In the genomic region with DNA sequence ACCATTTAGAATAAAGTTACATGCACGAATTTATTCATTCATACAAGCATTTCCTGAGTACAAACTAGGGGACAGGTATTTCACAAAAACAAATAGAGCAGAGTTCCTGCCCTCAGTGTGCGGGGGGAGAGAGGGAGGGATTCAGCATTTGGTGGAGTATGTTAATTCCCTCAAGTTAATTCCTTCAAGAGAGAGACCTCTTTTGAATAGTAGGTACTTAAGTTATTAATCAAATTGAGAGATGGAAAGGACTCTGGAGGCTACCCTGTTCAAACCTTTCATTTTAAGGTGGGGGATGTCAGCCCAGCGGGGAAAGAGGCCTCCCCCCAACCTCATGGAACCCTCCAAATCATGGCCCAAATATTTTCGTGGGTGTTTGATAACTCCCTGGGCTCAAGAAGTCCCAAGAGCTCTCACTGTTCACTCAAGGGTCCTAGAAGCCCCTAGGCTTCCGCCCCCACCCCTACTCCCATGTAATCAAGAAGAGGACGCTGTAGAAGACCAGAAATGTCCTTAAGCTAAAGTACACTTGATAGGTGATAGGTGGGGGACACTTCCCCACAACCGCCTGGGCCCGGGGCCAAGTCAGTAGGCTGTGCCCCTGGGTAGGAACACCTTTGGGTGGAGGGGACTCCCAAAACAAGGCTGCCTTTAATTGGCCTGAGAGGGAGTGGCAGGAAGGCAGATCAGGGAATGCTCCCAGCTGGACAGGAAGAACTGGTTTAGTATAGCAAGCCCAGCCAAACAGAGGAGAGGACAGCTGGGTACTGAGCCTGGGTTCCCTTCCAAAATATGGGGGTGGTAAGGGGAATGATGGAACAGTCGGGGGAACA, we compare ENCODE assay signal across 9 cellular contexts. TPM values are rescaled to one million over a fixed set of nuclear protein-coding genes. Genes with fewer than 3 reads are reported as not detected.
DNase-seq lines count a peak whose midpoint lies in the region; ATAC-seq, FAIRE-seq and TF ChIP-seq lines count a peak whose summit lies in the region.
"Had no signal": no experiment of that assay in that cellular context is flagged by ENCODE, and none has a peak within 500 bp of the region (broad histone marks: within the 10 kb centered on the region; RNA-seq: fewer than 3 reads in every experiment).

No MANE protein-coding gene starts in this region.

- H3K4me1 ChIP-seq in mesodermal cell (ENCODE audit: control insufficient read depth, insufficient read depth, low read length, poor library complexity, severe bottlenecking) (peaks cover 59% of the 10 kb centered on the region), aorta (ENCODE audit: control insufficient read depth in 1 of 2, insufficient read depth in 2 of 2, low read length in 2 of 2) (no peaks in the 10 kb centered on the region), A673 (ENCODE audit: insufficient read depth, low read length, poor library complexity, severe bottlenecking) (peaks cover 47% of the 10 kb centered on the region)

- H3K9me3 ChIP-seq in mesodermal cell (ENCODE audit: control insufficient read depth, low read length) (no peaks in the 10 kb centered on the region), aorta (ENCODE audit: control insufficient read depth, low read length) (no peaks in the 10 kb centered on the region), A673 (ENCODE audit: low read depth, low read length, poor library complexity, severe bottlenecking) (no peaks in the 10 kb centered on the region)

- DNase-seq in natural killer cell treated with Interleukin-12 subunit alpha and Interleukin-12 subunit beta and Interleukin-15 and Interleukin-18, amount 100 ng/mL, for 72 hours (ENCODE audit: low spot score), result no peak
- DNase-seq in natural killer cell (no peak), bronchial epithelial cell (ENCODE audit: low read depth) (peak; percentile 74), aorta (no peak), superior temporal gyrus (ENCODE audit: extremely low spot score) (no peak), A673 (ENCODE audit: low spot score) (no peak), medulla oblongata (ENCODE audit: extremely low spot score) (no peak)

- no peaks in the 10 kb centered on the region for H3K9me3 Mint-ChIP-seq in natural killer cell treated with Interleukin-12 subunit alpha and Interleukin-12 subunit beta and Interleukin-15 and Interleukin-18, amount 100 ng/mL, for 72 hours
- H3K9me3 Mint-ChIP-seq in natural killer cell, result no peaks in the 10 kb centered on the region

- no peak for TF ChIP-seq CTCF in natural killer cell (IDR thresholded peaks at IDR 0.05)
- no peak for TF ChIP-seq CTCF in bronchial epithelial cell (IDR thresholded peaks at IDR 0.05; ENCODE audit: insufficient read depth, low read length, severe bottlenecking)
- TF ChIP-seq CTCF in A673 (conservative IDR thresholded peaks at IDR 0.05; ENCODE audit: low read depth, low read length), result no peak

- H3K27me3 Mint-ChIP-seq in natural killer cell treated with Interleukin-12 subunit alpha and Interleukin-12 subunit beta and Interleukin-15 and Interleukin-18, amount 100 ng/mL, for 72 hours, result no peaks in the 10 kb centered on the region
- no peaks in the 10 kb centered on the region for H3K27me3 Mint-ChIP-seq in natural killer cell (ENCODE audit: low read depth in 2 of 2)

- no peaks in the 10 kb centered on the region for H3K27me3 ChIP-seq in bronchial epithelial cell (ENCODE audit: control insufficient read depth, insufficient read depth, low read length)
- H3K27me3 ChIP-seq in aorta (ENCODE audit: control insufficient read depth in 1 of 2, insufficient read depth in 2 of 2, low read length in 1 of 2), result peaks cover 0 to 2% of the 10 kb centered on the region in 2 donors
- no peaks in the 10 kb centered on the region for H3K27me3 ChIP-seq in A673 (replicated peaks; ENCODE audit: insufficient read depth, low read depth, low read length, poor library complexity)

- peak overlapping the region; percentile 97 for H3K4me3 ChIP-seq in bronchial epithelial cell (ENCODE audit: low read depth, low read length)
- H3K4me3 ChIP-seq in mesodermal cell (ENCODE audit: extremely low read depth, insufficient read depth, low read length, poor library complexity, severe bottlenecking), result peak overlapping the region; percentile 79
- no peak overlapping the region for H3K4me3 ChIP-seq in aorta (ENCODE audit: low read length in 2 of 2)
- no peak overlapping the region for H3K4me3 ChIP-seq in A673 (ENCODE audit: low read depth, low read length, poor library complexity, severe bottlenecking)

- H3K4me3 Mint-ChIP-seq in natural killer cell treated with Interleukin-12 subunit alpha and Interleukin-12 subunit beta and Interleukin-15 and Interleukin-18, amount 100 ng/mL, for 72 hours, result peak overlapping the region; percentile 88
- no peak overlapping the region for H3K4me3 Mint-ChIP-seq in natural killer cell

- POLR2A ChIA-PET in A673 (lab: Charles Lee; ENCODE audit: low non-redundant PET), result no interaction called here

- CTCF ChIA-PET in A673 (lab: Charles Lee), result no interaction called here

- FAIRE-seq in bronchial epithelial cell (lab: Jason Lieb, UNC), result no peak

- peaks cover 6% of the 10 kb centered on the region for H3K36me3 ChIP-seq in bronchial epithelial cell (ENCODE audit: control insufficient read depth, insufficient read depth, low read length)
- peaks cover 10% of the 10 kb centered on the region for H3K36me3 ChIP-seq in mesodermal cell (ENCODE audit: control insufficient read depth, insufficient read depth, low read length)
- H3K36me3 ChIP-seq in aorta (ENCODE audit: control insufficient read depth in 1 of 2, insufficient read depth in 2 of 2, low read length in 1 of 2), result no peaks in the 10 kb centered on the region
- H3K36me3 ChIP-seq in A673 (ENCODE audit: insufficient read depth, low read length, poor library complexity, severe bottlenecking), result no peaks in the 10 kb centered on the region

- H3K27ac ChIP-seq in mesodermal cell (ENCODE audit: low read depth, low read length, severe bottlenecking) (peak overlapping the region; percentile 97), aorta (ENCODE audit: low read depth in 1 of 2, low read length in 2 of 2) (peak overlapping the region; percentile 74 to 100), A673 (ENCODE audit: low read depth, low read length, poor library complexity, severe bottlenecking) (no peak overlapping the region)

- H3K36me3 Mint-ChIP-seq in natural killer cell treated with Interleukin-12 subunit alpha and Interleukin-12 subunit beta and Interleukin-15 and Interleukin-18, amount 100 ng/mL, for 72 hours, result no peaks in the 10 kb centered on the region
- no peaks in the 10 kb centered on the region for H3K36me3 Mint-ChIP-seq in natural killer cell

- no peak for ATAC-seq in natural killer cell treated with Interleukin-12 subunit alpha and Interleukin-12 subunit beta and Interleukin-15 and Interleukin-18, amount 100 ng/mL, for 72 hours
- ATAC-seq in natural killer cell (no peak), aorta (ENCODE audit: low FRiP score) (no peak)

- BruUV-seq in A673 (replicated peaks; lab: Mats Ljungman, UMichigan), result no TSS peak

- H3K27ac Mint-ChIP-seq in natural killer cell treated with Interleukin-12 subunit alpha and Interleukin-12 subunit beta and Interleukin-15 and Interleukin-18, amount 100 ng/mL, for 72 hours, result peak overlapping the region; percentile 56 to 60
- H3K27ac Mint-ChIP-seq in natural killer cell, result no peak overlapping the region

- intact Hi-C loops in natural killer cell (cut with micrococcal nuclease), result no loop called here
- intact Hi-C loops in aorta (cut with DNase I), result no loop called here
- intact Hi-C loops in A673 (cut with micrococcal nuclease; ENCODE audit: unreplicated experiment), result no loop called here

- 43 to 83% methylated on average over 2 of the region's 9 CpGs for WGBS in mesodermal cell (ENCODE audit: insufficient coverage in 2 of 2), 2 experiments
- 69 to 74% methylated on average over 9 of the region's 9 CpGs for WGBS in aorta, 2 donors

- H3K4me1 Mint-ChIP-seq in natural killer cell treated with Interleukin-12 subunit alpha and Interleukin-12 subunit beta and Interleukin-15 and Interleukin-18, amount 100 ng/mL, for 72 hours (ENCODE audit: low read depth in 2 of 2), result peaks cover 23 to 29% of the 10 kb centered on the region in 2 donors
- peaks cover 0 to 15% of the 10 kb centered on the region in 2 donors for H3K4me1 Mint-ChIP-seq in natural killer cell

RNA-seq across cellular contexts. Expression of gene SDC4, which starts 2.9 kb away (rescaled TPM):
- 10 to 100 TPM; 23.3 to 43.5 TPM for total RNA-seq in natural killer cell treated with Interleukin-12 subunit alpha and Interleukin-12 subunit beta and Interleukin-15 and Interleukin-18, amount 100 ng/mL, for 72 hours
- total RNA-seq in natural killer cell (1 to 10 TPM in 2 of 3 donors, under 1 TPM in 1; 0.45 to 1.8 (median 1.5) TPM), bronchial epithelial cell (211 and 272 TPM in 2 replicates), aorta (100 to 1,000 TPM in 1 of 2 donors, 10 to 100 TPM in 1; 51.2 to 114 TPM), A673 (2021) (14.8 and 16.3 TPM in 2 replicates)
- polyA plus RNA-seq in mesodermal cell (2013, experiment 1 of 2), result 119 TPM
- 125 TPM for polyA plus RNA-seq in mesodermal cell (2013, experiment 2 of 2)
- polyA plus RNA-seq in aorta, result 10 to 100 TPM; 19.2 to 50.6 TPM

RNA-seq across cellular contexts. Expression of gene SYS1, which starts 17.6 kb away (rescaled TPM):
- total RNA-seq in natural killer cell treated with Interleukin-12 subunit alpha and Interleukin-12 subunit beta and Interleukin-15 and Interleukin-18, amount 100 ng/mL, for 72 hours, result 10 to 100 TPM; 23.3 to 31.4 TPM
- total RNA-seq in natural killer cell (10 to 100 TPM; 73.8 to 77.4 (median 74.0) TPM), bronchial epithelial cell (12.0 and 17.9 TPM in 2 replicates), aorta (10 to 100 TPM; 20.3 to 25.0 TPM), A673 (2021) (20.0 and 22.8 TPM in 2 replicates)
- polyA plus RNA-seq in mesodermal cell (2013, experiment 1 of 2), result 14.7 TPM
- 12.0 TPM for polyA plus RNA-seq in mesodermal cell (2013, experiment 2 of 2)
- 10 to 100 TPM; 14.3 to 14.4 TPM for polyA plus RNA-seq in aorta

RNA-seq across cellular contexts. Expression of gene TP53TG5, which starts 32.8 kb away (rescaled TPM):
- not detected for total RNA-seq in natural killer cell treated with Interleukin-12 subunit alpha and Interleukin-12 subunit beta and Interleukin-15 and Interleukin-18, amount 100 ng/mL, for 72 hours
- total RNA-seq in natural killer cell, result under 1 TPM in 1 of 3 donors, not detected in 2; 0.14 TPM
- total RNA-seq in bronchial epithelial cell, result 0.13 TPM in 1 of 2 replicates, not detected in the other
- polyA plus RNA-seq in mesodermal cell (2013, experiment 1 of 2), result not detected
- polyA plus RNA-seq in mesodermal cell (2013, experiment 2 of 2), result not detected
- under 1 TPM; 0.66 to 0.91 TPM for total RNA-seq in aorta
- polyA plus RNA-seq in aorta, result not detected
- total RNA-seq in A673 (2021), result 0.69 TPM in 1 of 2 replicates, not detected in the other

RNA-seq across cellular contexts. Expression of gene MATN4, which starts 37.2 kb away (rescaled TPM):
- total RNA-seq in natural killer cell treated with Interleukin-12 subunit alpha and Interleukin-12 subunit beta and Interleukin-15 and Interleukin-18, amount 100 ng/mL, for 72 hours, result 1 to 10 TPM in 1 of 2 donors, under 1 TPM in 1; 0.31 to 1.4 TPM
- total RNA-seq in natural killer cell (not detected), bronchial epithelial cell (0.13 and 0.26 TPM in 2 replicates), aorta (under 1 TPM; 0.42 to 0.69 TPM), A673 (2021) (0.28 and 0.31 TPM in 2 replicates)
- polyA plus RNA-seq in mesodermal cell (2013, experiment 1 of 2), result 0.59 TPM
- 0.20 TPM for polyA plus RNA-seq in mesodermal cell (2013, experiment 2 of 2)
- under 1 TPM in 1 of 2 donors, not detected in 1; 0.18 TPM for polyA plus RNA-seq in aorta

RNA-seq across cellular contexts. Expression of gene RBPJL, which starts 38.7 kb away (rescaled TPM):
- total RNA-seq in natural killer cell treated with Interleukin-12 subunit alpha and Interleukin-12 subunit beta and Interleukin-15 and Interleukin-18, amount 100 ng/mL, for 72 hours, result not detected
- total RNA-seq in natural killer cell (not detected), bronchial epithelial cell (not detected in 2 replicates), aorta (not detected), A673 (2021) (not detected in 2 replicates)
- not detected for polyA plus RNA-seq in mesodermal cell (2013, experiment 1 of 2)
- not detected for polyA plus RNA-seq in mesodermal cell (2013, experiment 2 of 2)
- under 1 TPM; 0.08 to 0.38 TPM for polyA plus RNA-seq in aorta
- total RNA-seq: T-helper 2 cell treated with Interferon-gamma antibody and Interleukin-4, amounts not matched to agents 100 ng/mL and 5 ng/mL, for 36 hours had no signal

Comparison
In these comparisons a context has a peak if more than half of its experiments do, and no peak if none do; other contexts are left out.
1. H3K27ac Mint-ChIP-seq: peak in natural killer cell treated with Interleukin-12 subunit alpha and Interleukin-12 subunit beta and Interleukin-15 and Interleukin-18, amount 100 ng/mL, for 72 hours (2 of 2); none in natural killer cell (0 of 2).
2. H3K4me3 ChIP-seq: peak in bronchial epithelial cell (single experiment) and mesodermal cell (single experiment); none in aorta (0 of 2) and A673 (single experiment).